Comparison of ENCODE assay signal across 18 cellular contexts in genomic region chr14:100443643-100444042, GRCh38.
DNase-seq lines count a peak whose midpoint lies in the region; ATAC-seq and FAIRE-seq lines count a peak whose summit lies in the region.
"Had no signal": no experiment of that assay in that cellular context is flagged by ENCODE, and none has a peak within 500 bp of the region (broad histone marks: within the 10 kb centered on the region; RNA-seq: fewer than 3 reads in every experiment).

No MANE protein-coding gene starts in this region.

- H3K36me3 ChIP-seq in effector memory CD4-positive, alpha-beta T cell (ENCODE audit: control insufficient read depth, insufficient read depth, low read length) = no peaks in the 10 kb centered on the region
- H3K36me3 ChIP-seq: ascending aorta, heart right ventricle, spleen had no signal

- FAIRE-seq in HTR-8/SVneo (lab: Jason Lieb, UNC) = no peak
- FAIRE-seq: islet of Langerhans, TTC549 had no signal

- no peak overlapping the region for H3K27ac ChIP-seq in effector memory CD4-positive, alpha-beta T cell (ENCODE audit: insufficient read depth, low read length, poor library complexity, severe bottlenecking)
- H3K27ac ChIP-seq: ascending aorta, heart right ventricle, spleen had no signal

- no peaks in the 10 kb centered on the region for H3K27me3 ChIP-seq in effector memory CD4-positive, alpha-beta T cell (replicated peaks; ENCODE audit: control insufficient read depth, insufficient read depth, low read length, poor library complexity, severe bottlenecking)
- H3K27me3 ChIP-seq: ascending aorta, heart right ventricle, spleen had no signal

- ATAC-seq in HG03342 (IDR thresholded peaks at IDR 0.05; ENCODE audit: unreplicated experiment) = no peak
- ATAC-seq in GM19351 (IDR thresholded peaks at IDR 0.05; ENCODE audit: unreplicated experiment) = no peak
- ATAC-seq: heart right ventricle; naive thymus-derived CD4-positive, alpha-beta T cell had no signal

- no peak overlapping the region for H3K4me3 ChIP-seq in effector memory CD4-positive, alpha-beta T cell (ENCODE audit: insufficient read depth, low read depth, low read length, poor library complexity, severe bottlenecking)
- H3K4me3 ChIP-seq: ascending aorta, heart right ventricle, spleen had no signal

- H3K4me1 ChIP-seq in effector memory CD4-positive, alpha-beta T cell (ENCODE audit: control insufficient read depth, insufficient read depth, low read length, poor library complexity, severe bottlenecking) = no peaks in the 10 kb centered on the region

- H3K9me3 ChIP-seq in effector memory CD4-positive, alpha-beta T cell (ENCODE audit: control insufficient read depth, low read length) = no peaks in the 10 kb centered on the region
- H3K9me3 ChIP-seq: ascending aorta, heart right ventricle, spleen had no signal

- DNase-seq in Daoy (ENCODE audit: low read depth) (peak; percentile 78), HTR-8/SVneo (ENCODE audit: insufficient read length, low spot score) (peak; percentile 29), astrocyte of the hippocampus (ENCODE audit: low read depth, low spot score) (peak; percentile 72), kidney tubule cell (ENCODE audit: low spot score) (peak; percentile 38)
- no peak for DNase-seq in activated naive CD4-positive, alpha-beta T cell treated with Interleukin-2 at 50 U/mL for 16 hours
- no peak for DNase-seq in effector memory CD4-positive, alpha-beta T cell
- DNase-seq: activated CD4-positive, alpha-beta T cell treated with anti-CD3 and anti-CD28 coated beads, Interleukin-2, amount 10 ng/mL, durations not matched to agents 24 days and 14 days; activated gamma-delta T cell treated with Interleukin-2 at 50 U/mL for 16 hours; heart right ventricle; naive thymus-derived CD4-positive, alpha-beta T cell; NCI-H2029 treated with DMSO at 0.1 percent for 48 hours; NCI-H526 treated with DMSO at 0.1 percent for 48 hours; spleen had no signal

Comparison
In these comparisons a context has a peak if more than half of its experiments do, and no peak if none do; other contexts are left out.
1. DNase-seq: peak in Daoy (single experiment), HTR-8/SVneo (single experiment), astrocyte of the hippocampus (single experiment) and kidney tubule cell (single experiment); none in activated naive CD4-positive, alpha-beta T cell treated with Interleukin-2 at 50 U/mL for 16 hours (single experiment) and effector memory CD4-positive, alpha-beta T cell (0 of 3).